8 cellular contexts compared by ENCODE assay signal in genomic region chr5:143395638-143396352, GRCh38. TPM values are rescaled to one million over a fixed set of nuclear protein-coding genes. Genes with fewer than 3 reads are reported as not detected.
DNase-seq lines count a peak whose midpoint lies in the region; ATAC-seq and TF ChIP-seq lines count a peak whose summit lies in the region.

No MANE protein-coding gene starts in this region.

- H3K9me3 ChIP-seq in endodermal cell (ENCODE audit: control insufficient read depth, low read length) (no peaks in the 10 kb centered on the region), suprapubic skin (no peaks in the 10 kb centered on the region)

- peaks cover 7% of the 10 kb centered on the region for H3K4me1 ChIP-seq in endodermal cell (ENCODE audit: control insufficient read depth, insufficient read depth, low read length)
- peaks cover 86% of the 10 kb centered on the region for H3K4me1 ChIP-seq in suprapubic skin

- H3K36me3 ChIP-seq in endodermal cell (ENCODE audit: control insufficient read depth, insufficient read depth, low read length) (peaks cover 8% of the 10 kb centered on the region), suprapubic skin (no peaks in the 10 kb centered on the region)

- no peak for TF ChIP-seq POLR2A in suprapubic skin (IDR thresholded peaks at IDR 0.05)

- no peaks in the 10 kb centered on the region for H3K27me3 Mint-ChIP-seq in activated T-cell treated with anti-CD3 and anti-CD28 coated beads, Interleukin-2, amount 50 U/mL, for 72 hours (ENCODE audit: low read depth)
- H3K27me3 Mint-ChIP-seq in endodermal cell (ENCODE audit: insufficient read depth): peaks cover 11% of the 10 kb centered on the region

- WGBS in endodermal cell (ENCODE audit: insufficient coverage in 1 of 2, insufficient read length in 1 of 2), 2 experiments: 86 to 90% methylated on average over 2 of the region's 2 CpGs
- WGBS in suprapubic skin: 33% methylated on average over 2 of the region's 2 CpGs

- H3K4me3 ChIP-seq in endodermal cell (ENCODE audit: low read length): peak overlapping the region; percentile 79
- peak overlapping the region; percentile 95 for H3K4me3 ChIP-seq in suprapubic skin

- no peak for TF ChIP-seq EP300 in suprapubic skin (IDR thresholded peaks at IDR 0.05)

- peaks cover 7 to 22% of the 10 kb centered on the region in 2 donors for H3K36me3 Mint-ChIP-seq in activated T-cell treated with anti-CD3 and anti-CD28 coated beads, Interleukin-2, amount 50 U/mL, for 72 hours (ENCODE audit: insufficient read depth in 2 of 2)
- H3K36me3 Mint-ChIP-seq in endodermal cell (ENCODE audit: low read depth): peaks cover 13% of the 10 kb centered on the region

- no peaks in the 10 kb centered on the region for H3K27me3 ChIP-seq in endodermal cell (ENCODE audit: control insufficient read depth, insufficient read depth, low read length, poor library complexity, severe bottlenecking)
- H3K27me3 ChIP-seq in suprapubic skin: no peaks in the 10 kb centered on the region

- H3K4me3 Mint-ChIP-seq in activated T-cell treated with anti-CD3 and anti-CD28 coated beads, Interleukin-2, amount 50 U/mL, for 72 hours: peak overlapping the region; percentile 78 to 90
- H3K4me3 Mint-ChIP-seq in endodermal cell: no peak overlapping the region

- H3K27ac ChIP-seq in endodermal cell (ENCODE audit: low read depth, low read length): no peak overlapping the region
- no peak overlapping the region for H3K27ac ChIP-seq in suprapubic skin

- H3K9ac ChIP-seq in endodermal cell (ENCODE audit: extremely low read depth, low read length, poor library complexity, severe bottlenecking): no peak overlapping the region

- TF ChIP-seq CTCF in endodermal cell (conservative IDR thresholded peaks at IDR 0.05) (no peak), suprapubic skin (IDR thresholded peaks at IDR 0.05) (no peak)

- H3K9me3 Mint-ChIP-seq in activated T-cell treated with anti-CD3 and anti-CD28 coated beads, Interleukin-2, amount 50 U/mL, for 72 hours: no peaks in the 10 kb centered on the region
- no peaks in the 10 kb centered on the region for H3K9me3 Mint-ChIP-seq in endodermal cell

- peak; percentile 79 to 83 for ATAC-seq in activated T-cell treated with anti-CD3 and anti-CD28 coated beads, Interleukin-2, amount 50 U/mL, for 72 hours (replicated peaks in 1 of 2)
- peak; percentile 45 for ATAC-seq in HG03565 (IDR thresholded peaks at IDR 0.05; ENCODE audit: unreplicated experiment)

- DNase-seq in activated T-cell treated with anti-CD3 and anti-CD28 coated beads, Interleukin-2, amount 50 U/mL, for 72 hours: no peak
- DNase-seq in activated T-cell treated with anti-CD3 and anti-CD28 coated beads for 4 hours (no peak), endodermal cell (no peak), suprapubic skin (ENCODE audit: low spot score in 2 of 2) (no peak), SKM-1 (lab: John Stamatoyannopoulos, UW; ENCODE audit: unreplicated experiment) (no peak), MV-4-11 (lab: John Stamatoyannopoulos, UW) (no peak), A172 (ENCODE audit: low spot score) (no peak)

- H3K27ac Mint-ChIP-seq in activated T-cell treated with anti-CD3 and anti-CD28 coated beads, Interleukin-2, amount 50 U/mL, for 72 hours: peak overlapping the region; percentile 57
- H3K27ac Mint-ChIP-seq in endodermal cell: no peak overlapping the region

- peaks cover 83% of the 10 kb centered on the region for H3K4me1 Mint-ChIP-seq in activated T-cell treated with anti-CD3 and anti-CD28 coated beads, Interleukin-2, amount 50 U/mL, for 72 hours (ENCODE audit: low read depth)
- peaks cover 41% of the 10 kb centered on the region for H3K4me1 Mint-ChIP-seq in endodermal cell

RNA-seq across cellular contexts. Expression of gene NR3C1, which starts 7.7 kb away (rescaled TPM):
- total RNA-seq in activated T-cell treated with anti-CD3 and anti-CD28 coated beads, Interleukin-2, amount 50 U/mL, for 72 hours: 100 to 1,000 TPM in 1 of 2 donors, 10 to 100 TPM in 1; 93.5 to 104 TPM
- total RNA-seq in endodermal cell: 10 to 100 TPM in 1 of 2 donors, 1 to 10 TPM in 1; 9.5 to 20.5 TPM
- polyA plus RNA-seq in endodermal cell (2013, experiment 1 of 2): 5.1 TPM
- polyA plus RNA-seq in endodermal cell (2013, experiment 2 of 2): 4.6 TPM
- total RNA-seq in suprapubic skin: 10 to 100 TPM; 50.4 to 68.8 (median 56.5) TPM
- 35.3 and 42.1 TPM in 2 replicates for total RNA-seq in A172 (2014; rRNA removed; shearing (Covaris generic))
